ENCODE assay signal across 10 cellular contexts in the genomic region with DNA sequence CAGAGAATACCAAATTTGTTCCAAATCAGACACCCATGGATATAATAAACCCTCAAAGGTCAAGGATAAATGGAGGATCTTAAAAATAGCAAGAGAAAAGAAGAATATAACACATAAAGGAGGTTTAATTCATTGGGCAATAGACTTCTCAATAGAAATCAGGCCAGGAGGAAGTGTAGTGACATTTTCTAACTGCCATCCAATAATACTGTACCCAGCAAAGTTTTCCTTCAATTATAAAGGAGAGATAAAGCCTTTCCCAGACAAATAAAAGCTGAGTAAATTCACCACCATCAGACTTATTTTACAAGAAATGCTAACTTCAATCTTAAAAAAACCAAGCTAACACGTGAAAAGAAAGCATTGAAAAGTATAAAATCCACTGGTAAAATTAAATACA.
"Had no signal": no experiment of that assay in that cellular context is flagged by ENCODE, and none has a peak within 500 bp of the region (broad histone marks: within the 10 kb centered on the region; RNA-seq: fewer than 3 reads in every experiment).

No MANE protein-coding gene starts in this region.

- FAIRE-seq: H1, H54, HepG2, K562 had no signal

- ATAC-seq: GM23338, HepG2, K562 had no signal

- H3K4me3 ChIP-seq: GM23338, K562 had no signal

- H3K4me2 ChIP-seq: GM23338 had no signal

- H3K27ac ChIP-seq: HL-60 had no signal

- H2AFZ ChIP-seq: GM23338 had no signal

- DNase-seq: H9, HCEC 1CT, HFFc6, KG1 had no signal
